Comparison of ENCODE assay signal across 1 cellular context in the genomic region with DNA sequence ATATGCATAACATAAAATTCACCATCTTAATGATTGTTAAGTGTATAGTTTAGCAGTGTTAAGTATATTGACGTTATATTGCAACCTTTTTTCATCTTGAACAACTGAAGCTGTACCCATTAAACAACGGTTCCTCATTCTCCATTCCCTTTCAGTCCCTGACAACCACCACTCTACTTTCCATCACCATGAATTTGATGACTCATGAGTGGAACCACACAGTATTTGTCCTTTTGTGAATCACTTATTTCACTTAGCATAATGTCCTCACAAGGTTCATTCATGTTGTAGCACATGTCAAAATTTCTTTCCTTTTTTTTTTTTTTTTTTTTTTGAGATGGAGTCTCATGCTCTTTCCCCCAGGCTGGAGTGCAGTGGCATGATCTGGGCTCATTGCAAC.
TF ChIP-seq lines count a peak whose summit lies in the region.

No MANE protein-coding gene starts in this region.

TF ChIP-seq in HepG2, 621 proteins besides CTCF, POLR2A, EP300 and RAD21:
- TF ChIP-seq, protein P1, sequence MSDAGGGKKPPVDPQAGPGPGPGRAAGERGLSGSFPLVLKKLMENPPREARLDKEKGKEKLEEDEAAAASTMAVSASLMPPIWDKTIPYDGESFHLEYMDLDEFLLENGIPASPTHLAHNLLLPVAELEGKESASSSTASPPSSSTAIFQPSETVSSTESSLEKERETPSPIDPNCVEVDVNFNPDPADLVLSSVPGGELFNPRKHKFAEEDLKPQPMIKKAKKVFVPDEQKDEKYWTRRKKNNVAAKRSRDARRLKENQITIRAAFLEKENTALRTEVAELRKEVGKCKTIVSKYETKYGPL (CRISPR knock-in tag; IDR thresholded peaks at IDR 0.05) = no peak
- TF ChIP-seq MAFK (conservative IDR thresholded peaks at IDR 0.05 in 1 of 2, IDR thresholded peaks at IDR 0.05 in 1 of 2; ENCODE audit: low read length in 2 of 2) = 0 out of 4 replicates have a peak, but pooled peaks of 1 of the 2 experiments have one; percentile 16
- TF ChIP-seq, protein P2, sequence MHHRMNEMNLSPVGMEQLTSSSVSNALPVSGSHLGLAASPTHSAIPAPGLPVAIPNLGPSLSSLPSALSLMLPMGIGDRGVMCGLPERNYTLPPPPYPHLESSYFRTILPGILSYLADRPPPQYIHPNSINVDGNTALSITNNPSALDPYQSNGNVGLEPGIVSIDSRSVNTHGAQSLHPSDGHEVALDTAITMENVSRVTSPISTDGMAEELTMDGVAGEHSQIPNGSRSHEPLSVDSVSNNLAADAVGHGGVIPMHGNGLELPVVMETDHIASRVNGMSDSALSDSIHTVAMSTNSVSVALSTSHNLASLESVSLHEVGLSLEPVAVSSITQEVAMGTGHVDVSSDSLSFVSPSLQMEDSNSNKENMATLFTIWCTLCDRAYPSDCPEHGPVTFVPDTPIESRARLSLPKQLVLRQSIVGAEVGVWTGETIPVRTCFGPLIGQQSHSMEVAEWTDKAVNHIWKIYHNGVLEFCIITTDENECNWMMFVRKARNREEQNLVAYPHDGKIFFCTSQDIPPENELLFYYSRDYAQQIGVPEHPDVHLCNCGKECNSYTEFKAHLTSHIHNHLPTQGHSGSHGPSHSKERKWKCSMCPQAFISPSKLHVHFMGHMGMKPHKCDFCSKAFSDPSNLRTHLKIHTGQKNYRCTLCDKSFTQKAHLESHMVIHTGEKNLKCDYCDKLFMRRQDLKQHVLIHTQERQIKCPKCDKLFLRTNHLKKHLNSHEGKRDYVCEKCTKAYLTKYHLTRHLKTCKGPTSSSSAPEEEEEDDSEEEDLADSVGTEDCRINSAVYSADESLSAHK (CRISPR knock-in tag; IDR thresholded peaks at IDR 0.05; ENCODE audit: borderline replicate concordance) = no peak
- TF ChIP-seq, protein P3, sequence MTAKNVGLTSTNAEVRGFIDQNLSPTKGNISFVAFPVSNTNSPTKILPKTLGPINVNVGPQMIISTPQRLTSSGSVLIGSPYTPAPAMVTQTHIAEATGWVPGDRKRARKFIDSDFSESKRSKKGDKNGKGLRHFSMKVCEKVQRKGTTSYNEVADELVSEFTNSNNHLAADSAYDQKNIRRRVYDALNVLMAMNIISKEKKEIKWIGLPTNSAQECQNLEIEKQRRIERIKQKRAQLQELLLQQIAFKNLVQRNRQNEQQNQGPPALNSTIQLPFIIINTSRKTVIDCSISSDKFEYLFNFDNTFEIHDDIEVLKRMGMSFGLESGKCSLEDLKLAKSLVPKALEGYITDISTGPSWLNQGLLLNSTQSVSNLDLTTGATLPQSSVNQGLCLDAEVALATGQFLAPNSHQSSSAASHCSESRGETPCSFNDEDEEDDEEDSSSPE (CRISPR knock-in tag; IDR thresholded peaks at IDR 0.05) = no peak
